1 cellular context compared by ENCODE assay signal in the genomic region with DNA sequence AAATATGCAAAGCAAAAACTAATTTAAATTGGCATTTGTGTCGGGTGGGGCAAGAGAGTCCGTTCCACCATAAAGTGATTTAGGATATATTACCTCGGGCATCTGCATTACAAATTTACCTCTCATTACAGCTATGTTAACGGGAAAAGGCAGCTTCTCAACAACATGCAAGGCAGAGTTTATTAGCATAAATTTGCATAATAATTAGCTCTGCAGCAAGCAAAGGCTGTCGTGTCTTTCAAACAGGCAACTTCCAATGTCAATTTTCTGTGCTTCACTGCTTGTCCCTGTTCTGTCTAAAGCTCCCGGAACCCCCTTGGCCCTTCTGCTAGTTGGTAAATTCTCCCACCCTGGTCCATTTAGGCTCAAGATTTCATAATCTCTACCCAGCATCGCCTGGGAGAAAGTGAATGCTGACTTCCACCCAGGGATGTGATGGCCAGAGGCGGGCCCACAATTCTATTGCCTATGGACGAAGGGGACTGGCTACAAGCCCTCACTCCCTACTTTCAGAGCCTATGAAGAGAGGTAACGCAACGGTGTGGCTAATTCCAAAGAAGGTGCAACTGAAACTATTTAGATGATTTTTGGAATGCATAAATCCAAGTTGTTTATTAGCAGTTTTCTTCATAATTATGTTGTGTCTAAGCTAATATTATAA.
TF ChIP-seq lines count a peak whose summit lies in the region.

No MANE protein-coding gene starts in this region.

TF ChIP-seq in H1, 55 proteins besides CTCF, POLR2A, EP300 and RAD21:
- TF ChIP-seq CBX8 (IDR thresholded peaks at IDR 0.05; ENCODE audit: borderline replicate concordance, low read depth, low read length) (no peak), RFX5 (IDR thresholded peaks at IDR 0.05; ENCODE audit: borderline replicate concordance, low read depth, low read length) (no peak), HDAC2 (IDR thresholded peaks at IDR 0.05; ENCODE audit: borderline replicate concordance in 1 of 2, low read depth in 2 of 2, low read length in 2 of 2) (no peak), CTBP2 (IDR thresholded peaks at IDR 0.05; ENCODE audit: borderline replicate concordance, insufficient read depth, insufficient read length, low read length) (no peak), TAF7 (optimal IDR thresholded peaks at IDR 0.05; ENCODE audit: borderline replicate concordance, low read depth, low read length) (peak; percentile 99), JUN (IDR thresholded peaks at IDR 0.05; ENCODE audit: low read depth, low read length) (no peak), JUND (IDR thresholded peaks at IDR 0.05; ENCODE audit: low read length) (no peak), SAP30 (IDR thresholded peaks at IDR 0.05; ENCODE audit: insufficient read depth, insufficient replicate concordance, low read length) (no peak), FOSL1 (IDR thresholded peaks at IDR 0.05; ENCODE audit: insufficient read depth, low read depth, low read length) (no peak), TBP (IDR thresholded peaks at IDR 0.05; ENCODE audit: low read depth, low read length) (peak; percentile 87), NRF1 (IDR thresholded peaks at IDR 0.05; ENCODE audit: low read depth, low read length) (no peak), SIX5 (IDR thresholded peaks at IDR 0.05; ENCODE audit: low read depth, low read length) (no peak), HDAC6 (IDR thresholded peaks at IDR 0.05; ENCODE audit: low read depth, low read length) (no peak), CHD2 (IDR thresholded peaks at IDR 0.05; ENCODE audit: low read length) (0 out of 2 replicates have a peak, but pooled peaks have one; percentile 12), BCL11A (IDR thresholded peaks at IDR 0.05; ENCODE audit: low read depth in 2 of 2, low read length in 2 of 2) (no peak), GTF2F1 (IDR thresholded peaks at IDR 0.05; ENCODE audit: borderline replicate concordance, low read depth, low read length) (peak; percentile 90; the same call in 1 of the 2 replicates), SP4 (IDR thresholded peaks at IDR 0.05; ENCODE audit: low read length) (no peak), POLR2AphosphoS5 (IDR thresholded peaks at IDR 0.05; ENCODE audit: low read depth, low read length) (peak; percentile 94), POU5F1 (IDR thresholded peaks at IDR 0.05; ENCODE audit: low read depth, low read length) (peak; percentile 57; the same call in 1 of the 2 replicates), CEBPB (IDR thresholded peaks at IDR 0.05; ENCODE audit: low read depth, low read length) (0 out of 2 replicates have a peak, but pooled peaks have one; percentile 3), RNF2 (IDR thresholded peaks at IDR 0.05; ENCODE audit: borderline replicate concordance, low read depth, low read length, missing control alignments, poor library complexity, severe bottlenecking) (no peak)
- TF ChIP-seq, protein P1, sequence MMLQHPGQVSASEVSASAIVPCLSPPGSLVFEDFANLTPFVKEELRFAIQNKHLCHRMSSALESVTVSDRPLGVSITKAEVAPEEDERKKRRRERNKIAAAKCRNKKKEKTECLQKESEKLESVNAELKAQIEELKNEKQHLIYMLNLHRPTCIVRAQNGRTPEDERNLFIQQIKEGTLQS (IDR thresholded peaks at IDR 0.05; ENCODE audit: insufficient read depth, low read depth, low read length) = no peak
- TF ChIP-seq, protein P2, sequence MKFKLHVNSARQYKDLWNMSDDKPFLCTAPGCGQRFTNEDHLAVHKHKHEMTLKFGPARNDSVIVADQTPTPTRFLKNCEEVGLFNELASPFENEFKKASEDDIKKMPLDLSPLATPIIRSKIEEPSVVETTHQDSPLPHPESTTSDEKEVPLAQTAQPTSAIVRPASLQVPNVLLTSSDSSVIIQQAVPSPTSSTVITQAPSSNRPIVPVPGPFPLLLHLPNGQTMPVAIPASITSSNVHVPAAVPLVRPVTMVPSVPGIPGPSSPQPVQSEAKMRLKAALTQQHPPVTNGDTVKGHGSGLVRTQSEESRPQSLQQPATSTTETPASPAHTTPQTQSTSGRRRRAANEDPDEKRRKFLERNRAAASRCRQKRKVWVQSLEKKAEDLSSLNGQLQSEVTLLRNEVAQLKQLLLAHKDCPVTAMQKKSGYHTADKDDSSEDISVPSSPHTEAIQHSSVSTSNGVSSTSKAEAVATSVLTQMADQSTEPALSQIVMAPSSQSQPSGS (IDR thresholded peaks at IDR 0.05; ENCODE audit: low read length) = no peak
- TF ChIP-seq, protein P3, sequence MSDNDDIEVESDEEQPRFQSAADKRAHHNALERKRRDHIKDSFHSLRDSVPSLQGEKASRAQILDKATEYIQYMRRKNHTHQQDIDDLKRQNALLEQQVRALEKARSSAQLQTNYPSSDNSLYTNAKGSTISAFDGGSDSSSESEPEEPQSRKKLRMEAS (IDR thresholded peaks at IDR 0.05) = no peak
